In the genomic region with DNA sequence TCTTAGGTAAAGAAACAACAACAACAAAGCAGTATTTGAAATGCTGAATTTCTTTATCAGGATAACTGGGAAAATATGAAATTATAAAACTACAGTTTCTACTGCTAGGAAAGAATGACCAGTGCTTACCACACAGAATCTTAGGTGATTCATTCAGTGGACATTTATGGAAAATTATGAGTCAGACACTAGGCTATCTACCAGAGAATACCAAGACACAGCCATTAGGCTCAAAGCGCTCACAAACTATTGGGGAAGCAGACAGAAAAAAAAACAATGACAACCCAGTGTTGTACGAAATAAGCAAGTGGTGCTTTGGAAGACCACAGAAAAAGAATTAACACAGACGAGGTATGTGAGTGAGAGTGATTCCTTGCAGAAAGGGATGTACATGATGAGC, we compare ENCODE assay signal across 13 cellular contexts.
DNase-seq lines count a peak whose midpoint lies in the region; ATAC-seq and TF ChIP-seq lines count a peak whose summit lies in the region.
"Had no signal": no experiment of that assay in that cellular context is flagged by ENCODE, and none has a peak within 500 bp of the region (broad histone marks: within the 10 kb centered on the region; RNA-seq: fewer than 3 reads in every experiment).

No MANE protein-coding gene starts in this region.

- in situ Hi-C loops in Panc1 (cut with HindIII; ENCODE audit: low pct_unique_long_range_greater_than_20kb, low sequenced_read_pairs) = no loop called here

- no peaks in the 10 kb centered on the region for H3K9me3 ChIP-seq in Panc1 (ENCODE audit: control insufficient read depth, insufficient read depth, low read depth, low read length)
- no peaks in the 10 kb centered on the region for H3K9me3 ChIP-seq in fibroblast of lung (ENCODE audit: control insufficient read depth, insufficient read depth, low read depth, low read length)
- no peaks in the 10 kb centered on the region for H3K9me3 ChIP-seq in CD4-positive, alpha-beta T cell (ENCODE audit: control insufficient read depth, low read length)
- H3K9me3 ChIP-seq: upper lobe of left lung had no signal

- H3K36me3 ChIP-seq in Panc1 (ENCODE audit: control insufficient read depth, insufficient read depth, low read length) (no peaks in the 10 kb centered on the region), fibroblast of lung (ENCODE audit: control insufficient read depth, insufficient read depth, low read length) (no peaks in the 10 kb centered on the region)
- H3K36me3 ChIP-seq: upper lobe of left lung had no signal

- no peak overlapping the region for H3K4me3 ChIP-seq in Panc1 (ENCODE audit: low read depth in 2 of 2, low read length in 2 of 2)
- no peak overlapping the region for H3K4me3 ChIP-seq in fibroblast of lung (replicated peaks in 1 of 4; ENCODE audit: control extremely low read depth in 1 of 4, insufficient read depth in 1 of 4, low read depth in 3 of 4, low read length in 4 of 4)
- H3K4me3 ChIP-seq in retinal pigment epithelial cell (ENCODE audit: low read length) = no peak overlapping the region
- H3K4me3 ChIP-seq: upper lobe of left lung had no signal

- H3K4me1 Mint-ChIP-seq in CD4-positive, alpha-beta T cell (ENCODE audit: low read depth) = no peaks in the 10 kb centered on the region

- TF ChIP-seq CTCF in Panc1 (IDR thresholded peaks at IDR 0.05) = no peak
- TF ChIP-seq CTCF in fibroblast of lung (conservative IDR thresholded peaks at IDR 0.05 in 1 of 2, IDR thresholded peaks at IDR 0.05 in 1 of 2; ENCODE audit: low read depth in 1 of 2, low read length in 2 of 2) = no peak
- TF ChIP-seq CTCF in retinal pigment epithelial cell (conservative IDR thresholded peaks at IDR 0.05; ENCODE audit: low read depth, low read length) = no peak
- no peak for TF ChIP-seq CTCF in CD4-positive, alpha-beta T cell (IDR thresholded peaks at IDR 0.05)

- H3K27ac ChIP-seq in Panc1 (ENCODE audit: low read length) = no peak overlapping the region
- no peak overlapping the region for H3K27ac ChIP-seq in fibroblast of lung (ENCODE audit: insufficient read depth, low read length)
- H3K27ac ChIP-seq in CD4-positive, alpha-beta T cell (ENCODE audit: low read depth, low read length) = no peak overlapping the region
- H3K27ac ChIP-seq: upper lobe of left lung had no signal

- H3K36me3 Mint-ChIP-seq in CD4-positive, alpha-beta T cell (ENCODE audit: low read depth) = no peaks in the 10 kb centered on the region
- H3K36me3 Mint-ChIP-seq: IgD-negative memory B cell, mesothelial cell of epicardium had no signal

- no peaks in the 10 kb centered on the region for H3K27me3 Mint-ChIP-seq in CD4-positive, alpha-beta T cell
- H3K27me3 Mint-ChIP-seq: IgD-negative memory B cell had no signal

- no peaks in the 10 kb centered on the region for H4K20me1 ChIP-seq in fibroblast of lung (ENCODE audit: control insufficient read depth, extremely low read depth, insufficient read depth, low read length)

- H3K9ac ChIP-seq in fibroblast of lung (ENCODE audit: insufficient read depth, low read length) = no peak overlapping the region

- H3K4me1 ChIP-seq in Panc1 (ENCODE audit: control insufficient read depth, insufficient read depth, low read length) = no peaks in the 10 kb centered on the region
- H3K4me1 ChIP-seq in fibroblast of lung (ENCODE audit: control insufficient read depth, extremely low read depth, insufficient read depth, low read length) = no peaks in the 10 kb centered on the region
- H3K4me1 ChIP-seq: upper lobe of left lung had no signal

- no peak overlapping the region for H3K4me3 Mint-ChIP-seq in CD4-positive, alpha-beta T cell
- H3K4me3 Mint-ChIP-seq: activated T-helper 1 cell treated with anti-CD3 and anti-CD28 coated beads, Interleukin-12 subunit alpha, Interleukin-12 subunit beta, Interleukin-2, Interleukin-4 antibody, amounts not matched to agents 30 ng/mL and 10 ng/mL and 1 ng/mL, durations not matched to agents 14 hours and 24 hours and 36 hours; IgD-negative memory B cell; mesothelial cell of epicardium had no signal

- H2AFZ ChIP-seq in fibroblast of lung (ENCODE audit: low read length) = no peak overlapping the region

- peaks cover 8% of the 10 kb centered on the region for H3K9me3 Mint-ChIP-seq in CD4-positive, alpha-beta T cell
- H3K9me3 Mint-ChIP-seq: activated T-helper 1 cell treated with anti-CD3 and anti-CD28 coated beads, Interleukin-12 subunit alpha, Interleukin-12 subunit beta, Interleukin-2, Interleukin-4 antibody, amounts not matched to agents 30 ng/mL and 10 ng/mL and 1 ng/mL, durations not matched to agents 14 hours and 24 hours and 36 hours had no signal

- POLR2A ChIA-PET in Panc1 (lab: Charles Lee) = no interaction called here
- POLR2A ChIA-PET in CD4-positive, alpha-beta T cell (lab: Charles Lee) = no interaction called here

- intact Hi-C loops in Panc1 (cut with micrococcal nuclease; ENCODE audit: unreplicated experiment) = no loop called here
- intact Hi-C loops in CD4-positive, alpha-beta T cell (cut with DNase I, micrococcal nuclease) = no loop called here

- CTCF ChIA-PET in Panc1 (lab: Charles Lee) = no interaction called here
- CTCF ChIA-PET in CD4-positive, alpha-beta T cell (lab: Charles Lee) = no interaction called here

- no peak overlapping the region for H3K27ac Mint-ChIP-seq in CD4-positive, alpha-beta T cell
- H3K27ac Mint-ChIP-seq: activated T-helper 1 cell treated with anti-CD3 and anti-CD28 coated beads, Interleukin-12 subunit alpha, Interleukin-12 subunit beta, Interleukin-2, Interleukin-4 antibody, amounts not matched to agents 30 ng/mL and 10 ng/mL and 1 ng/mL, durations not matched to agents 14 hours and 24 hours and 36 hours; IgD-negative memory B cell; mesothelial cell of epicardium had no signal

- BruUV-seq in Panc1 (replicated peaks; lab: Mats Ljungman, UMichigan) = no TSS peak

- no peak overlapping the region for H3K4me2 ChIP-seq in fibroblast of lung (ENCODE audit: extremely low read depth, insufficient read depth, low read length)

- ATAC-seq in Panc1 = peak; percentile 78; the same call in 1 of the 2 replicates
- ATAC-seq in CD4-positive, alpha-beta T cell (ENCODE audit: poor library complexity) = no peak
- ATAC-seq in HG03565 (IDR thresholded peaks at IDR 0.05; ENCODE audit: unreplicated experiment) = no peak

- DNase-seq in GM03348 (ENCODE audit: low spot score) (peak; percentile 70), Panc1 (ENCODE audit: low read depth, low spot score) (peak; percentile 54), fibroblast of lung (ENCODE audit: low read depth in 2 of 2) (peak; percentile 87 to 98), retinal pigment epithelial cell (ENCODE audit: low read depth) (peak; percentile 77)
- DNase-seq in activated CD4-positive, alpha-beta T cell treated with anti-CD3 and anti-CD28 coated beads, Interleukin-2, amount 50 U/mL, for 1 hour = no peak
- DNase-seq in stimulated activated CD4-positive, alpha-beta T cell treated with anti-CD3 and anti-CD28 coated beads, Interleukin-2, amount 100 ng/mL, for 48 hours = no peak
- no peak for DNase-seq in CD4-positive, alpha-beta T cell
- DNase-seq: RPMI8226, upper lobe of left lung had no signal

- no peaks in the 10 kb centered on the region for H3K27me3 ChIP-seq in Panc1 (ENCODE audit: control insufficient read depth, insufficient read depth, low read length)
- no peaks in the 10 kb centered on the region for H3K27me3 ChIP-seq in fibroblast of lung (ENCODE audit: control insufficient read depth, insufficient read depth, low read length)
- no peaks in the 10 kb centered on the region for H3K27me3 ChIP-seq in CD4-positive, alpha-beta T cell (ENCODE audit: control insufficient read depth, insufficient read depth, low read length)
- H3K27me3 ChIP-seq: upper lobe of left lung had no signal

- no peaks in the 10 kb centered on the region for H3K79me2 ChIP-seq in fibroblast of lung (ENCODE audit: control insufficient read depth, insufficient read depth, low read length)

Comparison
In these comparisons a context has a peak if more than half of its experiments do, and no peak if none do; other contexts are left out.
1. DNase-seq: peak in GM03348 (single experiment), Panc1 (single experiment), fibroblast of lung (2 of 2) and retinal pigment epithelial cell (single experiment); none in activated CD4-positive, alpha-beta T cell treated with anti-CD3 and anti-CD28 coated beads, Interleukin-2, amount 50 U/mL, for 1 hour (single experiment), stimulated activated CD4-positive, alpha-beta T cell treated with anti-CD3 and anti-CD28 coated beads, Interleukin-2, amount 100 ng/mL, for 48 hours (0 of 2) and CD4-positive, alpha-beta T cell (0 of 10).